ENCODE assay signal across 9 cellular contexts in genomic region chr9:87812375-87813118, GRCh38.
DNase-seq lines count a peak whose midpoint lies in the region; ATAC-seq and TF ChIP-seq lines count a peak whose summit lies in the region.
"Had no signal": no experiment of that assay in that cellular context is flagged by ENCODE, and none has a peak within 500 bp of the region (broad histone marks: within the 10 kb centered on the region; RNA-seq: fewer than 3 reads in every experiment).

No MANE protein-coding gene starts in this region.

- peaks cover 55% of the 10 kb centered on the region for H3K27me3 Mint-ChIP-seq in activated T-cell treated with anti-CD3 and anti-CD28 coated beads, Interleukin-2, amount 50 U/mL, for 24 hours
- H3K27me3 Mint-ChIP-seq in glutamatergic neuron (ENCODE audit: unreplicated experiment): peaks cover 7% of the 10 kb centered on the region
- H3K27me3 Mint-ChIP-seq: IgD-negative memory B cell had no signal

- ATAC-seq in GM19452 (IDR thresholded peaks at IDR 0.05; ENCODE audit: unreplicated experiment) (no peak), HG03108 (IDR thresholded peaks at IDR 0.05; ENCODE audit: unreplicated experiment) (no peak)

- no peaks in the 10 kb centered on the region for H3K36me3 ChIP-seq in BLaER1

- H3K9me3 ChIP-seq in BLaER1: peaks cover 26% of the 10 kb centered on the region

- TF ChIP-seq CTCF in HFF-Myc (IDR thresholded peaks at IDR 0.05; ENCODE audit: low read depth, low read length, missing control alignments) (peak; percentile 96), glutamatergic neuron (IDR thresholded peaks at IDR 0.05; ENCODE audit: partially characterized antibody, unreplicated experiment) (peak; percentile 79)

- H3K36me3 Mint-ChIP-seq in activated T-cell treated with anti-CD3 and anti-CD28 coated beads, Interleukin-2, amount 50 U/mL, for 24 hours (ENCODE audit: low read depth): no peaks in the 10 kb centered on the region
- peaks cover 23% of the 10 kb centered on the region for H3K36me3 Mint-ChIP-seq in glutamatergic neuron (ENCODE audit: unreplicated experiment)
- H3K36me3 Mint-ChIP-seq: IgD-negative memory B cell had no signal

- no peak overlapping the region for H3K4me3 Mint-ChIP-seq in activated T-cell treated with anti-CD3 and anti-CD28 coated beads, Interleukin-2, amount 50 U/mL, for 24 hours
- H3K4me3 Mint-ChIP-seq in glutamatergic neuron (ENCODE audit: unreplicated experiment): no peak overlapping the region

- no peak overlapping the region for H3K27ac ChIP-seq in BLaER1

- H3K9ac ChIP-seq in BLaER1: no peak overlapping the region

- H3K4me1 Mint-ChIP-seq in activated T-cell treated with anti-CD3 and anti-CD28 coated beads, Interleukin-2, amount 50 U/mL, for 24 hours (ENCODE audit: low read depth): peaks cover 24% of the 10 kb centered on the region
- peaks cover 5% of the 10 kb centered on the region for H3K4me1 Mint-ChIP-seq in glutamatergic neuron (ENCODE audit: low read depth, unreplicated experiment)
- H3K4me1 Mint-ChIP-seq: IgD-negative memory B cell had no signal

- DNase-seq in HFF-Myc (ENCODE audit: extremely low read depth, low read depth) (peak; percentile 7), glutamatergic neuron (peak; percentile 38), hippocampal formation (lab: John Stamatoyannopoulos, UW) (no peak)
- peak; percentile 43 for DNase-seq in activated T-cell treated with anti-CD3 and anti-CD28 coated beads, Interleukin-2, amount 50 U/mL, for 24 hours
- peak; percentile 25 for DNase-seq in stimulated activated CD4-positive, alpha-beta T cell treated with anti-CD3 and anti-CD28 coated beads, Interleukin-12 subunit alpha, Interleukin-12 subunit beta, amount 100 ng/mL, for 4 hours

- H3K4me2 ChIP-seq in BLaER1: peak overlapping the region; percentile 33

- peak overlapping the region; percentile 72 for H3K27ac Mint-ChIP-seq in activated T-cell treated with anti-CD3 and anti-CD28 coated beads, Interleukin-2, amount 50 U/mL, for 24 hours
- no peak overlapping the region for H3K27ac Mint-ChIP-seq in glutamatergic neuron (ENCODE audit: unreplicated experiment)
- H3K27ac Mint-ChIP-seq: IgD-negative memory B cell had no signal

- H3K9me3 Mint-ChIP-seq in activated T-cell treated with anti-CD3 and anti-CD28 coated beads, Interleukin-2, amount 50 U/mL, for 24 hours: no peaks in the 10 kb centered on the region
- H3K9me3 Mint-ChIP-seq in glutamatergic neuron (ENCODE audit: unreplicated experiment): peaks cover 5% of the 10 kb centered on the region

- H3K4me1 ChIP-seq in BLaER1: peaks cover 10% of the 10 kb centered on the region

- H4K20me1 ChIP-seq in BLaER1: no peaks in the 10 kb centered on the region

- no peak overlapping the region for H3K4me3 ChIP-seq in BLaER1
- H3K4me3 ChIP-seq in HFF-Myc (replicated peaks; ENCODE audit: low read depth, low read length): no peak overlapping the region

- no peaks in the 10 kb centered on the region for H3K27me3 ChIP-seq in BLaER1

Comparison
In these comparisons a context has a peak if more than half of its experiments do, and no peak if none do; other contexts are left out.
1. DNase-seq: peak in HFF-Myc (single experiment), activated T-cell treated with anti-CD3 and anti-CD28 coated beads, Interleukin-2, amount 50 U/mL, for 24 hours (single experiment), glutamatergic neuron (single experiment) and stimulated activated CD4-positive, alpha-beta T cell treated with anti-CD3 and anti-CD28 coated beads, Interleukin-12 subunit alpha, Interleukin-12 subunit beta, amount 100 ng/mL, for 4 hours (single experiment); none in hippocampal formation (0 of 2).